Comparison of ENCODE assay signal across 8 cellular contexts in the genomic region with DNA sequence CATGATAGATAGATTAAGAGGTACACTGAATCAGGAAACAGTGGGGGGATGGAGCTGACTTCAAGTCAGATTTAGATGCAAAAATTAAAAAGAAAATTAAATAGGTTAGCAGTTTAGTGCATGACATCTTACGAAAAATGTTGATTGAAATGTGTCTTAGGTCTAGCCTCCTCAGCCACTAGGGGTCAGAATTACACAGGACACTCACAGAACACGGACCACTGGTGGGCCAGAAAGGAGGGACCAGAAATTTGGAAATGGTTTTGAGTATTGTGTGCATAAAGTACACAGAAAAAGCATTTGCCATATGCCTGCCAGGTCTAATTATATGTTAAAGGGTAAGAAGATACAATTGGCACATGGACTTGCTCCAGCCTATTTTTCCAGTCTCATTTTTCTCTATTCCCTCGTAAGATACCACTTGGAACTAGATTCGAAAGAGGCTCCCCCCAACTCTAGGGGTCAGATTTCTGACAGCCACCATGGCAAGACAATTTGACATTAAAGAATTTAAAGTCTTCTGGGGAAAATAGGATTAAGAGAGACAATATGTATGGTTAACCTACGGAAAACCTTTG.
A peak's percentile ranks its signal among the peaks of the same experiment; 100 is the strongest.
DNase-seq lines count a peak whose midpoint lies in the region; ATAC-seq and TF ChIP-seq lines count a peak whose summit lies in the region.

No MANE protein-coding gene starts in this region.

- no peaks in the 10 kb centered on the region for H3K36me3 ChIP-seq in Peyer's patch

- H3K4me3 Mint-ChIP-seq in activated T-cell treated with anti-CD3 and anti-CD28 coated beads, Interleukin-2, amount 50 U/mL, for 72 hours = no peak overlapping the region
- H3K4me3 Mint-ChIP-seq in osteocyte (ENCODE audit: unreplicated experiment) = no peak overlapping the region

- no peaks in the 10 kb centered on the region for H3K9me3 ChIP-seq in Peyer's patch

- peaks cover 0 to 3% of the 10 kb centered on the region in 2 donors for H3K36me3 Mint-ChIP-seq in activated T-cell treated with anti-CD3 and anti-CD28 coated beads, Interleukin-2, amount 50 U/mL, for 72 hours (ENCODE audit: insufficient read depth in 2 of 2)
- H3K36me3 Mint-ChIP-seq in osteocyte (ENCODE audit: unreplicated experiment) = no peaks in the 10 kb centered on the region

- TF ChIP-seq CTCF in Peyer's patch (IDR thresholded peaks at IDR 0.05) (peak in 4 of 6 experiments; percentile 66 to 80 (median 76)), osteocyte (IDR thresholded peaks at IDR 0.05) (peak; percentile 83)

- no peaks in the 10 kb centered on the region for H3K4me1 Mint-ChIP-seq in activated T-cell treated with anti-CD3 and anti-CD28 coated beads, Interleukin-2, amount 50 U/mL, for 72 hours (ENCODE audit: low read depth)
- peaks cover 45% of the 10 kb centered on the region for H3K4me1 Mint-ChIP-seq in osteocyte (ENCODE audit: unreplicated experiment)

- H3K9me3 Mint-ChIP-seq in activated T-cell treated with anti-CD3 and anti-CD28 coated beads, Interleukin-2, amount 50 U/mL, for 72 hours = peaks cover 0 to 4% of the 10 kb centered on the region in 2 donors
- no peaks in the 10 kb centered on the region for H3K9me3 Mint-ChIP-seq in osteocyte (ENCODE audit: unreplicated experiment)

- no peak overlapping the region for H3K27ac ChIP-seq in Peyer's patch

- H3K4me3 ChIP-seq in Jurkat, Clone E6-1 (ENCODE audit: low read length) = no peak overlapping the region
- no peak overlapping the region for H3K4me3 ChIP-seq in Peyer's patch

- no peaks in the 10 kb centered on the region for H3K27me3 ChIP-seq in Peyer's patch

- H3K4me1 ChIP-seq in Peyer's patch = no peaks in the 10 kb centered on the region

- H3K27me3 Mint-ChIP-seq in activated T-cell treated with anti-CD3 and anti-CD28 coated beads, Interleukin-2, amount 50 U/mL, for 72 hours (ENCODE audit: low read depth) = peaks cover 6% of the 10 kb centered on the region
- H3K27me3 Mint-ChIP-seq in osteocyte (ENCODE audit: unreplicated experiment) = no peaks in the 10 kb centered on the region

- no peak for ATAC-seq in activated T-cell treated with anti-CD3 and anti-CD28 coated beads, Interleukin-2, amount 50 U/mL, for 72 hours (replicated peaks in 1 of 2)
- ATAC-seq in GM21737 (IDR thresholded peaks at IDR 0.05; ENCODE audit: unreplicated experiment) (no peak), GM21529 (IDR thresholded peaks at IDR 0.05; ENCODE audit: unreplicated experiment) (no peak)

- no peak for TF ChIP-seq POLR2A in Peyer's patch (IDR thresholded peaks at IDR 0.05)

- H3K27ac Mint-ChIP-seq in activated T-cell treated with anti-CD3 and anti-CD28 coated beads, Interleukin-2, amount 50 U/mL, for 72 hours = no peak overlapping the region
- H3K27ac Mint-ChIP-seq in osteocyte (ENCODE audit: unreplicated experiment) = peak overlapping the region; percentile 41

- peak; percentile 1 to 3 for DNase-seq in activated T-cell treated with anti-CD3 and anti-CD28 coated beads, Interleukin-2, amount 50 U/mL, for 72 hours
- DNase-seq in activated T-cell treated with anti-CD3 and anti-CD28 coated beads, Interleukin-2, amount 50 U/mL, for 48 hours = no peak
- DNase-seq in Jurkat, Clone E6-1 (ENCODE audit: low read depth, low spot score) = peak; percentile 28
- peak in 1 of 3 donors; percentile 48 for DNase-seq in Peyer's patch
- peak; percentile 44 for DNase-seq in fibroblast of gingiva (ENCODE audit: low read depth)
- no peak for DNase-seq in osteocyte (ENCODE audit: extremely low spot score, unreplicated experiment)

Comparison
In these comparisons a context has a peak if more than half of its experiments do, and no peak if none do; other contexts are left out.
1. DNase-seq: peak in activated T-cell treated with anti-CD3 and anti-CD28 coated beads, Interleukin-2, amount 50 U/mL, for 72 hours (2 of 2), Jurkat, Clone E6-1 (single experiment) and fibroblast of gingiva (single experiment); none in activated T-cell treated with anti-CD3 and anti-CD28 coated beads, Interleukin-2, amount 50 U/mL, for 48 hours (0 of 2) and osteocyte (single experiment).